Comparison of ENCODE assay signal across 10 cellular contexts in genomic region chr19:35870124-35870736, GRCh38. TPM values are rescaled to one million over a fixed set of nuclear protein-coding genes. Genes with fewer than 3 reads are reported as not detected.
DNase-seq lines count a peak whose midpoint lies in the region; ATAC-seq and TF ChIP-seq lines count a peak whose summit lies in the region.
"Not testable (repeated sequence)": the region's sequence is repeated elsewhere in the genome, so short reads cannot be mapped to it uniquely, and the experiment has no call there.
"Had no signal": no experiment of that assay in that cellular context is flagged by ENCODE, and none has a peak within 500 bp of the region (broad histone marks: within the 10 kb centered on the region; RNA-seq: fewer than 3 reads in every experiment).

No MANE protein-coding gene starts in this region.

- POLR2A ChIA-PET in CD4-positive, alpha-beta memory T cell (lab: Charles Lee; ENCODE audit: partially characterized antibody), result interaction anchor here (1.0 to 1.1 kb wide), 2 partner anchors 11 to 33 kb away, joined by 3 to 4 read pairs; no protein-coding TSS in a partner anchor
- POLR2A ChIA-PET in WTC11 (lab: Charles Lee), result interaction anchor here (0.5 to 3.0 kb wide), 8 partner anchors 9 to 313 kb away, joined by 3 to 15 read pairs (median 4); partner anchors contain the start of genes KIRREL2 and THAP8
- POLR2A ChIA-PET in naive thymus-derived CD8-positive, alpha-beta T cell (lab: Charles Lee), result not testable (repeated sequence)

- not testable (repeated sequence) for TF ChIP-seq CTCF in HFFc6 (IDR thresholded peaks at IDR 0.05); WTC11 (IDR thresholded peaks at IDR 0.05); brain microvascular endothelial cell (IDR thresholded peaks at IDR 0.05; ENCODE audit: low read depth, low read length, missing control alignments); heart right ventricle (IDR thresholded peaks at IDR 0.05)

- DNase-seq in CD4-positive, alpha-beta memory T cell; heart right ventricle; stimulated activated naive CD8-positive, alpha-beta T cell treated with anti-CD3 and anti-CD28 coated beads, Interleukin-15, amount 100 ng/mL, for 72 hours: not testable (repeated sequence)
- DNase-seq in HFFc6 (peak; percentile 16), NCI-H82 treated with DMSO at 0.1 percent for 48 hours (lab: John Stamatoyannopoulos, UW; ENCODE audit: unreplicated experiment) (peak; percentile 95), WTC11 (ENCODE audit: low spot score) (peak; percentile 91), brain microvascular endothelial cell (peak; percentile 20)
- peak in 1 of 10 donors; percentile 32 for DNase-seq in naive thymus-derived CD8-positive, alpha-beta T cell

- H3K4me1 Mint-ChIP-seq in CD4-positive, alpha-beta memory T cell, result peaks cover 10 to 25% (median 13%) of the 10 kb centered on the region in 4 donors
- H3K4me1 Mint-ChIP-seq in HFFc6 (ENCODE audit: low read depth) (peaks cover 14% of the 10 kb centered on the region), WTC11 (peaks cover 26% of the 10 kb centered on the region)
- peaks cover 14 to 32% (median 17%) of the 10 kb centered on the region in 4 donors for H3K4me1 Mint-ChIP-seq in naive thymus-derived CD8-positive, alpha-beta T cell
- peaks cover 19% of the 10 kb centered on the region for H3K4me1 Mint-ChIP-seq in stimulated activated naive CD8-positive, alpha-beta T cell treated with anti-CD3 and anti-CD28 coated beads, Interleukin-15, amount 100 ng/mL, for 72 hours

- not testable (repeated sequence) for H3K27me3 ChIP-seq in CD4-positive, alpha-beta memory T cell (ENCODE audit: insufficient read depth, low read length); brain microvascular endothelial cell (replicated peaks)
- H3K27me3 ChIP-seq in heart right ventricle, result peaks cover 0 to 54% (median 14%) of the 10 kb centered on the region in 7 donors

- H3K27me3 Mint-ChIP-seq in CD4-positive, alpha-beta memory T cell, result peaks cover 20 to 39% of the 10 kb centered on the region in 2 donors
- peaks cover 19% of the 10 kb centered on the region for H3K27me3 Mint-ChIP-seq in HFFc6 (ENCODE audit: insufficient read depth)
- peaks cover 41% of the 10 kb centered on the region for H3K27me3 Mint-ChIP-seq in WTC11 (ENCODE audit: low read depth)
- peaks cover 12 to 85% (median 55%) of the 10 kb centered on the region in 5 donors for H3K27me3 Mint-ChIP-seq in naive thymus-derived CD8-positive, alpha-beta T cell
- peaks cover 68% of the 10 kb centered on the region for H3K27me3 Mint-ChIP-seq in stimulated activated naive CD8-positive, alpha-beta T cell treated with anti-CD3 and anti-CD28 coated beads, Interleukin-15, amount 100 ng/mL, for 72 hours

- H3K36me3 Mint-ChIP-seq in CD4-positive, alpha-beta memory T cell; HFFc6 (ENCODE audit: low read depth); WTC11; naive thymus-derived CD8-positive, alpha-beta T cell: not testable (repeated sequence)

- not testable (repeated sequence) for H3K9me3 ChIP-seq in CD4-positive, alpha-beta memory T cell (ENCODE audit: control insufficient read depth in 1 of 2, low read length in 2 of 2); heart right ventricle

- not testable (repeated sequence) for H3K27ac ChIP-seq in CD4-positive, alpha-beta memory T cell (ENCODE audit: low read depth, low read length); brain microvascular endothelial cell; heart right ventricle

- CTCF ChIA-PET in CD4-positive, alpha-beta memory T cell (lab: Charles Lee; ENCODE audit: partially characterized antibody), result interaction anchor here (0.9 kb wide), 1 partner anchor 61 kb away, joined by 3 read pairs; no protein-coding TSS in a partner anchor
- CTCF ChIA-PET in WTC11 (lab: Charles Lee), result interaction anchor here (0.5 to 3.7 kb wide), 28 partner anchors 9 to 312 kb away, joined by 3 to 25 read pairs (median 4); partner anchors contain the start of genes KIRREL2, LIN37, PSENEN and THAP8

- peak overlapping the region in 1 of 2 donors; percentile 24 for H3K4me3 ChIP-seq in CD4-positive, alpha-beta memory T cell (ENCODE audit: low read length in 2 of 2)
- H3K4me3 ChIP-seq in brain microvascular endothelial cell (ENCODE audit: low read depth, low read length), result not testable (repeated sequence)
- peak overlapping the region in 7 of 10 donors; percentile 1 to 68 (median 58) for H3K4me3 ChIP-seq in heart right ventricle

- 35 to 36% methylated on average over 26 of the region's 26 CpGs for WGBS in heart right ventricle, 2 donors

- H3K4me1 ChIP-seq in CD4-positive, alpha-beta memory T cell (ENCODE audit: insufficient read depth, low read length), result peaks cover 24% of the 10 kb centered on the region
- peaks cover 6 to 23% (median 20%) of the 10 kb centered on the region in 9 donors for H3K4me1 ChIP-seq in heart right ventricle

- H3K9me3 Mint-ChIP-seq in CD4-positive, alpha-beta memory T cell; HFFc6; WTC11; naive thymus-derived CD8-positive, alpha-beta T cell; stimulated activated naive CD8-positive, alpha-beta T cell treated with anti-CD3 and anti-CD28 coated beads, Interleukin-15, amount 100 ng/mL, for 72 hours: not testable (repeated sequence)

- ATAC-seq in WTC11; heart right ventricle; naive thymus-derived CD8-positive, alpha-beta T cell; stimulated activated naive CD8-positive, alpha-beta T cell treated with anti-CD3 and anti-CD28 coated beads, Interleukin-15, amount 100 ng/mL, for 72 hours: not testable (repeated sequence)

- not testable (repeated sequence) for H3K36me3 ChIP-seq in CD4-positive, alpha-beta memory T cell (ENCODE audit: insufficient read depth, low read length); brain microvascular endothelial cell (replicated peaks); heart right ventricle

- H3K27ac Mint-ChIP-seq in CD4-positive, alpha-beta memory T cell, result peak overlapping the region in 2 of 7 donors; percentile 73 to 74
- H3K27ac Mint-ChIP-seq in HFFc6; stimulated activated naive CD8-positive, alpha-beta T cell treated with anti-CD3 and anti-CD28 coated beads, Interleukin-15, amount 100 ng/mL, for 72 hours: not testable (repeated sequence)
- peak overlapping the region; percentile 97 for H3K27ac Mint-ChIP-seq in WTC11
- H3K27ac Mint-ChIP-seq in naive thymus-derived CD8-positive, alpha-beta T cell, result peak overlapping the region in 4 of 10 donors; percentile 44 to 75 (median 68)

- in situ Hi-C loops in brain microvascular endothelial cell (cut with HindIII; ENCODE audit: low pct_ligation_motif_present, low sequenced_read_pairs), result not testable (repeated sequence)

- H3K4me3 Mint-ChIP-seq in CD4-positive, alpha-beta memory T cell, result peak overlapping the region; percentile 64 to 89 (median 74)
- peak overlapping the region; percentile 78 for H3K4me3 Mint-ChIP-seq in HFFc6
- peak overlapping the region; percentile 86 for H3K4me3 Mint-ChIP-seq in WTC11
- H3K4me3 Mint-ChIP-seq in naive thymus-derived CD8-positive, alpha-beta T cell, result peak overlapping the region; percentile 61 to 88 (median 78)
- peak overlapping the region; percentile 71 to 89 for H3K4me3 Mint-ChIP-seq in stimulated activated naive CD8-positive, alpha-beta T cell treated with anti-CD3 and anti-CD28 coated beads, Interleukin-15, amount 100 ng/mL, for 72 hours

- intact Hi-C loops in CD4-positive, alpha-beta memory T cell (cut with micrococcal nuclease); heart right ventricle (cut with DNase I): not testable (repeated sequence)

RNA-seq across cellular contexts. Expression of gene APLP1, which starts 1.9 kb away (rescaled TPM):
- not detected for total RNA-seq in CD4-positive, alpha-beta memory T cell
- polyA plus RNA-seq in CD4-positive, alpha-beta memory T cell, result under 1 TPM in 1 of 2 donors, not detected in 1; 0.70 TPM
- 10 to 100 TPM; 24.3 to 39.7 (median 38.1) TPM for total RNA-seq in HFFc6 (2021; fragmentation: NEBNext Ultra II Directional; extraction: Animal tissue kit (Norgen Biotek cat#: 25700))
- 15.5 to 24.0 TPM (median 20.2 TPM) in 3 replicates for total RNA-seq in WTC11 (2021)
- total RNA-seq in heart right ventricle, result 10 to 100 TPM; 13.6 to 63.5 (median 26.0) TPM
- polyA plus RNA-seq in heart right ventricle, result 10 to 100 TPM in 1 of 2 donors, 1 to 10 TPM in 1; 2.7 to 24.2 TPM
- not detected for total RNA-seq in naive thymus-derived CD8-positive, alpha-beta T cell
- not detected for polyA plus RNA-seq in naive thymus-derived CD8-positive, alpha-beta T cell

RNA-seq across cellular contexts. Expression of gene KIRREL2, which starts 13.5 kb away (rescaled TPM):
- total RNA-seq in CD4-positive, alpha-beta memory T cell, result not detected
- under 1 TPM in 1 of 2 donors, not detected in 1; 0.08 TPM for polyA plus RNA-seq in CD4-positive, alpha-beta memory T cell
- under 1 TPM in 1 of 6 experiments, not detected in 5; 0.07 TPM for total RNA-seq in HFFc6 (2021; fragmentation: NEBNext Ultra II Directional; extraction: Animal tissue kit (Norgen Biotek cat#: 25700))
- total RNA-seq in WTC11 (2021) (4.7 to 5.3 TPM (median 4.9 TPM) in 3 replicates), heart right ventricle (under 1 TPM in 2 of 10 donors, not detected in 8; 0.12 to 0.35 TPM)
- not detected for polyA plus RNA-seq in heart right ventricle
- total RNA-seq in naive thymus-derived CD8-positive, alpha-beta T cell, result under 1 TPM; 0.96 to 0.99 TPM
- under 1 TPM; 0.16 to 0.77 (median 0.35) TPM for polyA plus RNA-seq in naive thymus-derived CD8-positive, alpha-beta T cell
- total RNA-seq: subcutaneous adipose tissue had no signal

RNA-seq across cellular contexts. Expression of gene NPHS1, which starts 17.9 kb away (rescaled TPM):
- total RNA-seq in CD4-positive, alpha-beta memory T cell, result not detected
- polyA plus RNA-seq in CD4-positive, alpha-beta memory T cell, result not detected
- total RNA-seq in HFFc6 (2021; fragmentation: NEBNext Ultra II Directional; extraction: Animal tissue kit (Norgen Biotek cat#: 25700)), result not detected
- 0.61 to 1.7 TPM (median 1.7 TPM) in 3 replicates for total RNA-seq in WTC11 (2021)
- total RNA-seq in heart right ventricle, result under 1 TPM in 2 of 10 donors, not detected in 8; 0.07 to 0.12 TPM
- polyA plus RNA-seq in heart right ventricle, result not detected
- under 1 TPM in 1 of 2 experiments, not detected in 1; 0.27 TPM for total RNA-seq in naive thymus-derived CD8-positive, alpha-beta T cell
- polyA plus RNA-seq in naive thymus-derived CD8-positive, alpha-beta T cell, result under 1 TPM in 1 of 3 donors, not detected in 2; 0.50 TPM
- total RNA-seq: subcutaneous adipose tissue had no signal

RNA-seq across cellular contexts. Expression of gene NFKBID, which starts 30.1 kb away (rescaled TPM):
- 10 to 100 TPM; 36.6 to 50.0 TPM for total RNA-seq in CD4-positive, alpha-beta memory T cell
- 1 to 10 TPM; 1.3 to 7.1 TPM for polyA plus RNA-seq in CD4-positive, alpha-beta memory T cell
- total RNA-seq in HFFc6 (2021; fragmentation: NEBNext Ultra II Directional; extraction: Animal tissue kit (Norgen Biotek cat#: 25700)), result 1 to 10 TPM; 3.9 to 7.2 (median 5.3) TPM
- total RNA-seq in WTC11 (2021) (10.6 to 13.9 TPM (median 12.8 TPM) in 3 replicates), heart right ventricle (1 to 10 TPM in 9 of 10 donors, under 1 TPM in 1; 0.66 to 7.8 (median 3.7) TPM)
- 1 to 10 TPM; 2.3 to 4.8 TPM for polyA plus RNA-seq in heart right ventricle
- total RNA-seq in naive thymus-derived CD8-positive, alpha-beta T cell, result 10 to 100 TPM; 42.7 to 48.7 TPM
- 1 to 10 TPM; 1.2 to 2.8 (median 2.5) TPM for polyA plus RNA-seq in naive thymus-derived CD8-positive, alpha-beta T cell

RNA-seq across cellular contexts. Expression of gene HCST, which starts 32.1 kb away (rescaled TPM):
- total RNA-seq in CD4-positive, alpha-beta memory T cell, result 10 to 100 TPM; 66.2 to 75.2 TPM
- 100 to 1,000 TPM; 567 to 684 TPM for polyA plus RNA-seq in CD4-positive, alpha-beta memory T cell
- 1 to 10 TPM in 5 of 6 experiments, under 1 TPM in 1; 0.96 to 4.1 (median 1.2) TPM for total RNA-seq in HFFc6 (2021; fragmentation: NEBNext Ultra II Directional; extraction: Animal tissue kit (Norgen Biotek cat#: 25700))
- total RNA-seq in WTC11 (2021) (1.8 to 1.9 TPM (median 1.8 TPM) in 3 replicates), heart right ventricle (10 to 100 TPM in 1 of 10 donors, 1 to 10 TPM in 9; 1.7 to 22.8 (median 4.5) TPM)
- 10 to 100 TPM; 10.6 to 17.6 TPM for polyA plus RNA-seq in heart right ventricle
- total RNA-seq in naive thymus-derived CD8-positive, alpha-beta T cell, result 10 to 100 TPM; 85.7 to 87.7 TPM
- 1,000 to 10,000 TPM; 1,254 to 1,751 (median 1,469) TPM for polyA plus RNA-seq in naive thymus-derived CD8-positive, alpha-beta T cell
- total RNA-seq: occipital lobe had no signal

Comparison
In these comparisons a context has a peak if more than half of its experiments do, and no peak if none do; other contexts are left out.
1. RNA of gene APLP1, which starts 1.9 kb away (total RNA-seq): 24.3 to 39.7 TPM in HFFc6, 13.6 to 63.5 TPM in heart right ventricle and 15.5 to 24.0 TPM in WTC11; not detected in naive thymus-derived CD8-positive, alpha-beta T cell and not detected in CD4-positive, alpha-beta memory T cell; every median in the first group is over 10 times any median in the second.
2. Peak in every context shown above with its lines, with median percentiles within 50 percentile points of each other: H3K4me3 Mint-ChIP-seq.